ENCODE assay signal across 1 cellular context in the genomic region with DNA sequence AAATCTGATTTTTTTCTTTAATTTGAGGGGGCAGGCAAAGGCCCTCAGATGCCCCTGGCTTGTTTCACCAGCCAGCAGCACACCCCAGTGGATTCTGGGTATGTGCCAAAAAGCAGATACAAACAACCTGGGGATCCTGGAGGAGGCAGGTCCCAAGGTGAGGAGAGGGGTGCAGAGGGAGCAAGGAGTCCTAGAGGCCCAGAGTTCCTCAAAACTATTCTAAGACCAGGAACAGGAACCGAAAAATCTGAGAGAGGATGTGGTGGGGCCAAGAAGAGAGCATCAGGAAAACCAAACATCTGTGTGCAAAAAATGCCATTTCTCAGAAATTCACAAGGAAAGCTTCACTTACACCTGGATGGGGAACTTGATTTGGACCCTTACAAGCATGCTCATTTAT.
TF ChIP-seq lines count a peak whose summit lies in the region.

No MANE protein-coding gene starts in this region.

TF ChIP-seq in GM12878, 131 proteins besides CTCF, POLR2A, EP300 and RAD21:
- TF ChIP-seq, protein P1, sequence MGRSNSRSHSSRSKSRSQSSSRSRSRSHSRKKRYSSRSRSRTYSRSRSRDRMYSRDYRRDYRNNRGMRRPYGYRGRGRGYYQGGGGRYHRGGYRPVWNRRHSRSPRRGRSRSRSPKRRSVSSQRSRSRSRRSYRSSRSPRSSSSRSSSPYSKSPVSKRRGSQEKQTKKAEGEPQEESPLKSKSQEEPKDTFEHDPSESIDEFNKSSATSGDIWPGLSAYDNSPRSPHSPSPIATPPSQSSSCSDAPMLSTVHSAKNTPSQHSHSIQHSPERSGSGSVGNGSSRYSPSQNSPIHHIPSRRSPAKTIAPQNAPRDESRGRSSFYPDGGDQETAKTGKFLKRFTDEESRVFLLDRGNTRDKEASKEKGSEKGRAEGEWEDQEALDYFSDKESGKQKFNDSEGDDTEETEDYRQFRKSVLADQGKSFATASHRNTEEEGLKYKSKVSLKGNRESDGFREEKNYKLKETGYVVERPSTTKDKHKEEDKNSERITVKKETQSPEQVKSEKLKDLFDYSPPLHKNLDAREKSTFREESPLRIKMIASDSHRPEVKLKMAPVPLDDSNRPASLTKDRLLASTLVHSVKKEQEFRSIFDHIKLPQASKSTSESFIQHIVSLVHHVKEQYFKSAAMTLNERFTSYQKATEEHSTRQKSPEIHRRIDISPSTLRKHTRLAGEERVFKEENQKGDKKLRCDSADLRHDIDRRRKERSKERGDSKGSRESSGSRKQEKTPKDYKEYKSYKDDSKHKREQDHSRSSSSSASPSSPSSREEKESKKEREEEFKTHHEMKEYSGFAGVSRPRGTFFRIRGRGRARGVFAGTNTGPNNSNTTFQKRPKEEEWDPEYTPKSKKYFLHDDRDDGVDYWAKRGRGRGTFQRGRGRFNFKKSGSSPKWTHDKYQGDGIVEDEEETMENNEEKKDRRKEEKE (IDR thresholded peaks at IDR 0.05): no peak
- no peak for TF ChIP-seq GATAD2B (conservative IDR thresholded peaks at IDR 0.05; ENCODE audit: low read depth)
- TF ChIP-seq PAX5 (IDR thresholded peaks at IDR 0.05; ENCODE audit: borderline replicate concordance, low read depth, low read length): 0 out of 2 replicates have a peak, but pooled peaks have one; percentile 9
- TF ChIP-seq TCF3 (IDR thresholded peaks at IDR 0.05; ENCODE audit: borderline replicate concordance, insufficient read depth, low read depth, low read length): 0 out of 2 replicates have a peak, but pooled peaks have one; percentile 8
- TF ChIP-seq MEF2A (IDR thresholded peaks at IDR 0.05; ENCODE audit: insufficient read depth, low read depth, low read length): peak; percentile 65; the same call in 1 of the 2 replicates
- TF ChIP-seq, protein P2, sequence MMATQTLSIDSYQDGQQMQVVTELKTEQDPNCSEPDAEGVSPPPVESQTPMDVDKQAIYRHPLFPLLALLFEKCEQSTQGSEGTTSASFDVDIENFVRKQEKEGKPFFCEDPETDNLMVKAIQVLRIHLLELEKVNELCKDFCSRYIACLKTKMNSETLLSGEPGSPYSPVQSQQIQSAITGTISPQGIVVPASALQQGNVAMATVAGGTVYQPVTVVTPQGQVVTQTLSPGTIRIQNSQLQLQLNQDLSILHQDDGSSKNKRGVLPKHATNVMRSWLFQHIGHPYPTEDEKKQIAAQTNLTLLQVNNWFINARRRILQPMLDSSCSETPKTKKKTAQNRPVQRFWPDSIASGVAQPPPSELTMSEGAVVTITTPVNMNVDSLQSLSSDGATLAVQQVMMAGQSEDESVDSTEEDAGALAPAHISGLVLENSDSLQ (IDR thresholded peaks at IDR 0.05): no peak
- TF ChIP-seq, protein P3, sequence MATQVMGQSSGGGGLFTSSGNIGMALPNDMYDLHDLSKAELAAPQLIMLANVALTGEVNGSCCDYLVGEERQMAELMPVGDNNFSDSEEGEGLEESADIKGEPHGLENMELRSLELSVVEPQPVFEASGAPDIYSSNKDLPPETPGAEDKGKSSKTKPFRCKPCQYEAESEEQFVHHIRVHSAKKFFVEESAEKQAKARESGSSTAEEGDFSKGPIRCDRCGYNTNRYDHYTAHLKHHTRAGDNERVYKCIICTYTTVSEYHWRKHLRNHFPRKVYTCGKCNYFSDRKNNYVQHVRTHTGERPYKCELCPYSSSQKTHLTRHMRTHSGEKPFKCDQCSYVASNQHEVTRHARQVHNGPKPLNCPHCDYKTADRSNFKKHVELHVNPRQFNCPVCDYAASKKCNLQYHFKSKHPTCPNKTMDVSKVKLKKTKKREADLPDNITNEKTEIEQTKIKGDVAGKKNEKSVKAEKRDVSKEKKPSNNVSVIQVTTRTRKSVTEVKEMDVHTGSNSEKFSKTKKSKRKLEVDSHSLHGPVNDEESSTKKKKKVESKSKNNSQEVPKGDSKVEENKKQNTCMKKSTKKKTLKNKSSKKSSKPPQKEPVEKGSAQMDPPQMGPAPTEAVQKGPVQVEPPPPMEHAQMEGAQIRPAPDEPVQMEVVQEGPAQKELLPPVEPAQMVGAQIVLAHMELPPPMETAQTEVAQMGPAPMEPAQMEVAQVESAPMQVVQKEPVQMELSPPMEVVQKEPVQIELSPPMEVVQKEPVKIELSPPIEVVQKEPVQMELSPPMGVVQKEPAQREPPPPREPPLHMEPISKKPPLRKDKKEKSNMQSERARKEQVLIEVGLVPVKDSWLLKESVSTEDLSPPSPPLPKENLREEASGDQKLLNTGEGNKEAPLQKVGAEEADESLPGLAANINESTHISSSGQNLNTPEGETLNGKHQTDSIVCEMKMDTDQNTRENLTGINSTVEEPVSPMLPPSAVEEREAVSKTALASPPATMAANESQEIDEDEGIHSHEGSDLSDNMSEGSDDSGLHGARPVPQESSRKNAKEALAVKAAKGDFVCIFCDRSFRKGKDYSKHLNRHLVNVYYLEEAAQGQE (IDR thresholded peaks at IDR 0.05; ENCODE audit: low read depth, low read length): no peak
- TF ChIP-seq, protein P4, sequence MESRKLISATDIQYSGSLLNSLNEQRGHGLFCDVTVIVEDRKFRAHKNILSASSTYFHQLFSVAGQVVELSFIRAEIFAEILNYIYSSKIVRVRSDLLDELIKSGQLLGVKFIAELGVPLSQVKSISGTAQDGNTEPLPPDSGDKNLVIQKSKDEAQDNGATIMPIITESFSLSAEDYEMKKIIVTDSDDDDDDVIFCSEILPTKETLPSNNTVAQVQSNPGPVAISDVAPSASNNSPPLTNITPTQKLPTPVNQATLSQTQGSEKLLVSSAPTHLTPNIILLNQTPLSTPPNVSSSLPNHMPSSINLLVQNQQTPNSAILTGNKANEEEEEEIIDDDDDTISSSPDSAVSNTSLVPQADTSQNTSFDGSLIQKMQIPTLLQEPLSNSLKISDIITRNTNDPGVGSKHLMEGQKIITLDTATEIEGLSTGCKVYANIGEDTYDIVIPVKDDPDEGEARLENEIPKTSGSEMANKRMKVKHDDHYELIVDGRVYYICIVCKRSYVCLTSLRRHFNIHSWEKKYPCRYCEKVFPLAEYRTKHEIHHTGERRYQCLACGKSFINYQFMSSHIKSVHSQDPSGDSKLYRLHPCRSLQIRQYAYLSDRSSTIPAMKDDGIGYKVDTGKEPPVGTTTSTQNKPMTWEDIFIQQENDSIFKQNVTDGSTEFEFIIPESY (IDR thresholded peaks at IDR 0.05): no peak
- no peak for TF ChIP-seq SMAD5 (IDR thresholded peaks at IDR 0.05; ENCODE audit: low read depth)
- peak; percentile 92 for TF ChIP-seq SPI1 (IDR thresholded peaks at IDR 0.05; ENCODE audit: borderline replicate concordance, insufficient read depth, low read depth, low read length)
- TF ChIP-seq SMAD1 (IDR thresholded peaks at IDR 0.05; ENCODE audit: low read depth, partially characterized antibody): no peak
- no peak for TF ChIP-seq KDM1A (IDR thresholded peaks at IDR 0.05; ENCODE audit: borderline replicate concordance)
- peak; percentile 81 for TF ChIP-seq EED (IDR thresholded peaks at IDR 0.05; ENCODE audit: low read depth)
- no peak for TF ChIP-seq RFX5 (IDR thresholded peaks at IDR 0.05; ENCODE audit: low read depth, low read length)
- TF ChIP-seq ETV6 (conservative IDR thresholded peaks at IDR 0.05 in 1 of 2, IDR thresholded peaks at IDR 0.05 in 1 of 2; ENCODE audit: borderline replicate concordance in 1 of 2, low read depth in 1 of 2): no peak
- no peak for TF ChIP-seq ZSCAN29 (IDR thresholded peaks at IDR 0.05)
- TF ChIP-seq YBX1 (IDR thresholded peaks at IDR 0.05): no peak
- TF ChIP-seq, protein P5, sequence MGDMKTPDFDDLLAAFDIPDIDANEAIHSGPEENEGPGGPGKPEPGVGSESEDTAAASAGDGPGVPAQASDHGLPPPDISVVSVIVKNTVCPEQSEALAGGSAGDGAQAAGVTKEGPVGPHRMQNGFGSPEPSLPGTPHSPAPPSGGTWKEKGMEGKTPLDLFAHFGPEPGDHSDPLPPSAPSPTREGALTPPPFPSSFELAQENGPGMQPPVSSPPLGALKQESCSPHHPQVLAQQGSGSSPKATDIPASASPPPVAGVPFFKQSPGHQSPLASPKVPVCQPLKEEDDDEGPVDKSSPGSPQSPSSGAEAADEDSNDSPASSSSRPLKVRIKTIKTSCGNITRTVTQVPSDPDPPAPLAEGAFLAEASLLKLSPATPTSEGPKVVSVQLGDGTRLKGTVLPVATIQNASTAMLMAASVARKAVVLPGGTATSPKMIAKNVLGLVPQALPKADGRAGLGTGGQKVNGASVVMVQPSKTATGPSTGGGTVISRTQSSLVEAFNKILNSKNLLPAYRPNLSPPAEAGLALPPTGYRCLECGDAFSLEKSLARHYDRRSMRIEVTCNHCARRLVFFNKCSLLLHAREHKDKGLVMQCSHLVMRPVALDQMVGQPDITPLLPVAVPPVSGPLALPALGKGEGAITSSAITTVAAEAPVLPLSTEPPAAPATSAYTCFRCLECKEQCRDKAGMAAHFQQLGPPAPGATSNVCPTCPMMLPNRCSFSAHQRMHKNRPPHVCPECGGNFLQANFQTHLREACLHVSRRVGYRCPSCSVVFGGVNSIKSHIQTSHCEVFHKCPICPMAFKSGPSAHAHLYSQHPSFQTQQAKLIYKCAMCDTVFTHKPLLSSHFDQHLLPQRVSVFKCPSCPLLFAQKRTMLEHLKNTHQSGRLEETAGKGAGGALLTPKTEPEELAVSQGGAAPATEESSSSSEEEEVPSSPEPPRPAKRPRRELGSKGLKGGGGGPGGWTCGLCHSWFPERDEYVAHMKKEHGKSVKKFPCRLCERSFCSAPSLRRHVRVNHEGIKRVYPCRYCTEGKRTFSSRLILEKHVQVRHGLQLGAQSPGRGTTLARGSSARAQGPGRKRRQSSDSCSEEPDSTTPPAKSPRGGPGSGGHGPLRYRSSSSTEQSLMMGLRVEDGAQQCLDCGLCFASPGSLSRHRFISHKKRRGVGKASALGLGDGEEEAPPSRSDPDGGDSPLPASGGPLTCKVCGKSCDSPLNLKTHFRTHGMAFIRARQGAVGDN (IDR thresholded peaks at IDR 0.05): no peak
- TF ChIP-seq GABPA (IDR thresholded peaks at IDR 0.05; ENCODE audit: low read depth): peak; percentile 25; the same call in 1 of the 2 replicates
- TF ChIP-seq FOXM1 (IDR thresholded peaks at IDR 0.05; ENCODE audit: low read depth, low read length): no peak
- TF ChIP-seq, protein P6, sequence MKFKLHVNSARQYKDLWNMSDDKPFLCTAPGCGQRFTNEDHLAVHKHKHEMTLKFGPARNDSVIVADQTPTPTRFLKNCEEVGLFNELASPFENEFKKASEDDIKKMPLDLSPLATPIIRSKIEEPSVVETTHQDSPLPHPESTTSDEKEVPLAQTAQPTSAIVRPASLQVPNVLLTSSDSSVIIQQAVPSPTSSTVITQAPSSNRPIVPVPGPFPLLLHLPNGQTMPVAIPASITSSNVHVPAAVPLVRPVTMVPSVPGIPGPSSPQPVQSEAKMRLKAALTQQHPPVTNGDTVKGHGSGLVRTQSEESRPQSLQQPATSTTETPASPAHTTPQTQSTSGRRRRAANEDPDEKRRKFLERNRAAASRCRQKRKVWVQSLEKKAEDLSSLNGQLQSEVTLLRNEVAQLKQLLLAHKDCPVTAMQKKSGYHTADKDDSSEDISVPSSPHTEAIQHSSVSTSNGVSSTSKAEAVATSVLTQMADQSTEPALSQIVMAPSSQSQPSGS (IDR thresholded peaks at IDR 0.05; ENCODE audit: low read length): no peak
- TF ChIP-seq IKZF2 (IDR thresholded peaks at IDR 0.05): peak; percentile 67 to 75
- TF ChIP-seq SP1 (IDR thresholded peaks at IDR 0.05; ENCODE audit: low read depth, low read length): no peak
- TF ChIP-seq RUNX3 (IDR thresholded peaks at IDR 0.05; ENCODE audit: low read length): peak; percentile 87
- peak; percentile 56 for TF ChIP-seq NFIC (IDR thresholded peaks at IDR 0.05; ENCODE audit: low read depth, low read length)
- no peak; the same call in 1 of the 2 replicates for TF ChIP-seq ZNF384 (IDR thresholded peaks at IDR 0.05; ENCODE audit: borderline replicate concordance, low read depth, low read length)
- TF ChIP-seq KAT2A (conservative IDR thresholded peaks at IDR 0.05; ENCODE audit: control insufficient read depth, low read depth, low read length): no peak
- TF ChIP-seq IKZF1 (conservative IDR thresholded peaks at IDR 0.05): peak; percentile 52; the same call in 1 of the 2 replicates
- TF ChIP-seq, protein P7, sequence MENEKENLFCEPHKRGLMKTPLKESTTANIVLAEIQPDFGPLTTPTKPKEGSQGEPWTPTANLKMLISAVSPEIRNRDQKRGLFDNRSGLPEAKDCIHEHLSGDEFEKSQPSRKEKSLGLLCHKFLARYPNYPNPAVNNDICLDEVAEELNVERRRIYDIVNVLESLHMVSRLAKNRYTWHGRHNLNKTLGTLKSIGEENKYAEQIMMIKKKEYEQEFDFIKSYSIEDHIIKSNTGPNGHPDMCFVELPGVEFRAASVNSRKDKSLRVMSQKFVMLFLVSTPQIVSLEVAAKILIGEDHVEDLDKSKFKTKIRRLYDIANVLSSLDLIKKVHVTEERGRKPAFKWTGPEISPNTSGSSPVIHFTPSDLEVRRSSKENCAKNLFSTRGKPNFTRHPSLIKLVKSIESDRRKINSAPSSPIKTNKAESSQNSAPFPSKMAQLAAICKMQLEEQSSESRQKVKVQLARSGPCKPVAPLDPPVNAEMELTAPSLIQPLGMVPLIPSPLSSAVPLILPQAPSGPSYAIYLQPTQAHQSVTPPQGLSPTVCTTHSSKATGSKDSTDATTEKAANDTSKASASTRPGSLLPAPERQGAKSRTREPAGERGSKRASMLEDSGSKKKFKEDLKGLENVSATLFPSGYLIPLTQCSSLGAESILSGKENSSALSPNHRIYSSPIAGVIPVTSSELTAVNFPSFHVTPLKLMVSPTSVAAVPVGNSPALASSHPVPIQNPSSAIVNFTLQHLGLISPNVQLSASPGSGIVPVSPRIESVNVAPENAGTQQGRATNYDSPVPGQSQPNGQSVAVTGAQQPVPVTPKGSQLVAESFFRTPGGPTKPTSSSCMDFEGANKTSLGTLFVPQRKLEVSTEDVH (IDR thresholded peaks at IDR 0.05; ENCODE audit: low read depth, partially characterized antibody): no peak
- TF ChIP-seq JUND (IDR thresholded peaks at IDR 0.05; ENCODE audit: low read depth, low read length): no peak
- no peak for TF ChIP-seq PAX8 (IDR thresholded peaks at IDR 0.05)
- no peak for TF ChIP-seq TCF12 (IDR thresholded peaks at IDR 0.05; ENCODE audit: low read depth, low read length)
- no peak for TF ChIP-seq SUPT20H (IDR thresholded peaks at IDR 0.05; ENCODE audit: borderline replicate concordance, control insufficient read depth, low read depth, low read length)
- TF ChIP-seq ZNF622 (IDR thresholded peaks at IDR 0.05): no peak
